In the genomic region with DNA sequence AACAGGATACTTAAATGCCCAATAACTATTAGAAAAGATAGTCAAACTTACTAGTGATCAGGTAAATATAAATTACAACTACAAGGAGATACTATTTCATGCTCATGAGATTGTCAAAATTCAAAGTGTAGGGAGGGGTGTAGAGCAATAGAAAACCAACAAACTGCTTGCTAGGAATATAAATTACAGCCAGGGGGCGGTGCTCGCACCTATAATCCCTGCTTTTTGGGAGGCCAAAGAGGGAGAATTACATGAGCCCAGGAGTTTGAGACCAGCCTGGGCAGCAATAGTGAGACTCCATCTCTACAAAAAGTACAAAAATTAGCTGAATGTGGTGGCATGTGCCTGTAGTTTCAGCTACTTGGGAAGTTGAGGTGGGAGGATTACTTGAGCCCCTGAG, we compare ENCODE assay signal across 11 cellular contexts.
DNase-seq lines count a peak whose midpoint lies in the region; ATAC-seq and TF ChIP-seq lines count a peak whose summit lies in the region.
"Had no signal": no experiment of that assay in that cellular context is flagged by ENCODE, and none has a peak within 500 bp of the region (broad histone marks: within the 10 kb centered on the region; RNA-seq: fewer than 3 reads in every experiment).

No MANE protein-coding gene starts in this region.

- no peak overlapping the region for H3K27ac ChIP-seq in substantia nigra (ENCODE audit: low read depth, low read length, poor library complexity, severe bottlenecking)
- H3K27ac ChIP-seq: psoas muscle had no signal

- H3K4me3 ChIP-seq in AG10803 (ENCODE audit: low read length) (no peak overlapping the region), NB4 (ENCODE audit: low read depth, low read length) (no peak overlapping the region)
- H3K4me3 ChIP-seq: psoas muscle had no signal

- ATAC-seq in GM18868 (IDR thresholded peaks at IDR 0.05; ENCODE audit: unreplicated experiment): peak; percentile 81
- ATAC-seq: activated T-cell treated with anti-CD3 and anti-CD28 coated beads, Interleukin-2, amount 50 U/mL, for 4 hours; psoas muscle; stimulated activated naive B cell treated with anti-CD40 and anti-IgM and Interleukin-4, amounts not matched to agents 10 μg/mL and 1 μg/mL and 100 μg/mL, for 72 hours had no signal

- TF ChIP-seq POLR2A in NB4 (IDR thresholded peaks at IDR 0.05; ENCODE audit: extremely low read depth, insufficient read length): no peak

- DNase-seq in AG10803 (ENCODE audit: low read depth) (peak; percentile 19), NB4 (ENCODE audit: low read depth) (peak; percentile 30), fibroblast of peridontal ligament (ENCODE audit: extremely low read depth) (peak; percentile 24), substantia nigra (lab: John Stamatoyannopoulos, UW) (no peak), NCI-H146 (lab: John Stamatoyannopoulos, UW) (no peak), NCI-H1436 (lab: John Stamatoyannopoulos, UW) (no peak)
- DNase-seq in activated CD4-positive, alpha-beta T cell treated with anti-CD3 and anti-CD28 coated beads, Interleukin-2, amount 50 U/mL, for 1 hour: no peak
- DNase-seq: activated T-cell treated with anti-CD3 and anti-CD28 coated beads, Interleukin-2, amount 50 U/mL, for 4 hours; psoas muscle; stimulated activated naive B cell treated with anti-CD40 and anti-IgM and Interleukin-4, amounts not matched to agents 10 μg/mL and 1 μg/mL and 100 μg/mL, for 72 hours had no signal

- TF ChIP-seq CTCF in AG10803 (conservative IDR thresholded peaks at IDR 0.05; ENCODE audit: low read length) (peak; percentile 48), NB4 (IDR thresholded peaks at IDR 0.05; ENCODE audit: low read depth, low read length) (peak; percentile 26)

Comparison
In these comparisons a context has a peak if more than half of its experiments do, and no peak if none do; other contexts are left out.
1. DNase-seq: peak in AG10803 (single experiment), NB4 (single experiment) and fibroblast of peridontal ligament (single experiment); none in substantia nigra (0 of 49), NCI-H146 (single experiment), activated CD4-positive, alpha-beta T cell treated with anti-CD3 and anti-CD28 coated beads, Interleukin-2, amount 50 U/mL, for 1 hour (single experiment) and NCI-H1436 (single experiment).